In genomic region chr13:39884166-39884565, GRCh38 we compare ENCODE assay signal across 33 cellular contexts.
"Had no signal": no experiment of that assay in that cellular context is flagged by ENCODE, and none has a peak within 500 bp of the region (broad histone marks: within the 10 kb centered on the region; RNA-seq: fewer than 3 reads in every experiment).

No MANE protein-coding gene starts in this region.

- H3K9ac ChIP-seq: KMS-11 had no signal

- H3K36me3 ChIP-seq: MG63 had no signal

- H3K27me3 ChIP-seq: MG63 had no signal

- H3K27ac ChIP-seq: KMS-11 had no signal

- H3K4me3 ChIP-seq: MG63 had no signal

- DNase-seq: Kasumi-1, MG63, MM.1S, MV-4-11, NCI-H1048, NCI-H1092, NCI-H1092 treated with DMSO at 0.1 percent for 48 hours, NCI-H1105, NCI-H1105 treated with DMSO at 0.1 percent for 48 hours, NCI-H1417, NCI-H1417 treated with DMSO at 0.1 percent for 48 hours, NCI-H1436, NCI-H1436 treated with DMSO at 0.1 percent for 48 hours, NCI-H146, NCI-H1694, NCI-H1694 treated with DMSO at 0.1 percent for 48 hours, NCI-H187, NCI-H187 treated with DMSO at 0.1 percent for 48 hours, NCI-H1930, NCI-H2029, NCI-H2029 treated with DMSO at 0.1 percent for 48 hours, NCI-H2081, NCI-H2081 treated with DMSO at 0.1 percent for 48 hours, NCI-H2107, NCI-H2171, NCI-H2171 treated with DMSO at 0.1 percent for 48 hours, NCI-H2227 treated with DMSO at 0.1 percent for 48 hours, NCI-H226, NCI-H345, NCI-H446, NCI-H446 treated with DMSO at 0.1 percent for 48 hours, NCI-H510A had no signal
